Comparison of ENCODE assay signal across 13 cellular contexts in the genomic region with DNA sequence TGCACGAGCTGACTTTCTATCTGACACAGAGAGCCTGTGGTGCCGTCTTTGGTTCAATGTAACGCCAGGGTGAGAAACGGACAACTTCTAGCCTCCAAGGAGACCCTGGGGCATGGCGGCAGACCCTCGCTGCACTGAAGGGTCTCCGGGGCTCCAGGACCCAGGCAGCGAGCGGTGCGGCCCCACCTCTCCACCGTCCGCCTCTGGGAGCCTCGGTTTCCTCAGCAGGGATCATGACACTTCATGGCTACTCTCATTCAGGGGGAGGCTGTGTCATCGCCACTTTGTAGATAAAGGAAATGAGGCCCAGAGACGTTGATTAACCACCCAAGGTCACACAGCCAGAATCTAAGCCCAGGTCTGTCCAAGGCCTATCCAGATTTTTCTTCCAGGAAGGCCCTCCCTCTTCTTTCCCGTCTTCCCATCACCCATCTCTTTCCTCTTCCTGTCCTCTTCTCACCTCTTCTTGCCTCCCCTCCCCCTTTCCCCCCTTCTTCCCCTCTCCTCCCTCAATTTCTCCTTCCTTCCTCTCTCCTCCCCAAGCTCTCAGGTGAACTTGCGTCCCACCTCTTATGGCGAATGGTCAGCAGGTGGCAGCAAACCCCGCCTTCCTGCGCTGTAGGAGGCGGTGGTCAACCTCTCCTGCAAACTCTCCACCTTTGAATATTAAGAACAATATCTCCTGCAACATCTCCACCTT.
A peak's percentile ranks its signal among the peaks of the same experiment; 100 is the strongest.
DNase-seq lines count a peak whose midpoint lies in the region; ATAC-seq, FAIRE-seq and TF ChIP-seq lines count a peak whose summit lies in the region.
"Had no signal": no experiment of that assay in that cellular context is flagged by ENCODE, and none has a peak within 500 bp of the region (broad histone marks: within the 10 kb centered on the region; RNA-seq: fewer than 3 reads in every experiment).

No MANE protein-coding gene starts in this region.

- no peak for FAIRE-seq in H54 (lab: Jason Lieb, UNC)
- FAIRE-seq: TTC549 had no signal

- H3K36me3 ChIP-seq in BE2C (no peaks in the 10 kb centered on the region), GM06990 (ENCODE audit: control insufficient read depth, insufficient read depth, low read length) (no peaks in the 10 kb centered on the region), RWPE2 (ENCODE audit: low read depth) (no peaks in the 10 kb centered on the region), suprapubic skin (no peaks in the 10 kb centered on the region)
- H3K36me3 ChIP-seq: MG63 had no signal

- TF ChIP-seq CTCF in BE2C (IDR thresholded peaks at IDR 0.05; ENCODE audit: low read depth, low read length) (peak; percentile 56), GM06990 (IDR thresholded peaks at IDR 0.05; ENCODE audit: insufficient read depth, low read length, poor library complexity, severe bottlenecking) (peak; percentile 46), RWPE2 (IDR thresholded peaks at IDR 0.05; ENCODE audit: poor library complexity, severe bottlenecking) (peak; percentile 70), suprapubic skin (IDR thresholded peaks at IDR 0.05) (no peak)

- no peaks in the 10 kb centered on the region for H3K4me1 ChIP-seq in BE2C
- H3K4me1 ChIP-seq in RWPE2 (ENCODE audit: insufficient read depth, poor library complexity, severe bottlenecking): no peaks in the 10 kb centered on the region
- no peaks in the 10 kb centered on the region for H3K4me1 ChIP-seq in suprapubic skin

- no peak for TF ChIP-seq POLR2A in H54 (IDR thresholded peaks at IDR 0.05; ENCODE audit: low read depth, low read length)
- no peak for TF ChIP-seq POLR2A in suprapubic skin (IDR thresholded peaks at IDR 0.05)

- ATAC-seq in RWPE2 (ENCODE audit: low read depth) (peak; percentile 85), HG03571 (IDR thresholded peaks at IDR 0.05; ENCODE audit: unreplicated experiment) (no peak), GM21360 (IDR thresholded peaks at IDR 0.05; ENCODE audit: unreplicated experiment) (no peak)
- ATAC-seq: activated T-cell treated with anti-CD3 and anti-CD28 coated beads, Interleukin-2, amount 50 U/mL, for 72 hours had no signal

- H3K27ac ChIP-seq in RWPE2 (ENCODE audit: poor library complexity, severe bottlenecking) (no peak overlapping the region), suprapubic skin (no peak overlapping the region)

- H3K9me3 ChIP-seq in BE2C (no peaks in the 10 kb centered on the region), RWPE2 (ENCODE audit: severe bottlenecking) (peaks cover under 1% of the 10 kb centered on the region), suprapubic skin (no peaks in the 10 kb centered on the region)
- H3K9me3 ChIP-seq: MG63 had no signal

- WGBS in suprapubic skin: 32% methylated on average over 9 of the region's 21 CpGs

- DNase-seq in BE2C: no peak
- DNase-seq in GM06990 (ENCODE audit: extremely low read depth, insufficient read length): no peak
- no peak for DNase-seq in RWPE2 (ENCODE audit: low spot score)
- DNase-seq in kidney tubule cell (ENCODE audit: low spot score): peak; percentile 25
- no peak for DNase-seq in H54 (ENCODE audit: insufficient read length, low spot score)
- DNase-seq in suprapubic skin (ENCODE audit: low spot score in 2 of 2): no peak
- DNase-seq: activated T-cell treated with anti-CD3 and anti-CD28 coated beads, Interleukin-2, amount 50 U/mL, for 72 hours; DMS153; MG63; stimulated activated CD4-positive, alpha-beta T cell treated with anti-CD3 and anti-CD28 coated beads, Interleukin-2, amount 100 ng/mL, for 48 hours had no signal

- H3K4me3 ChIP-seq in BE2C (ENCODE audit: low read depth, low read length) (no peak overlapping the region), GM06990 (replicated peaks; ENCODE audit: low read depth, low read length) (no peak overlapping the region), RWPE2 (ENCODE audit: severe bottlenecking) (no peak overlapping the region), suprapubic skin (no peak overlapping the region)
- H3K4me3 ChIP-seq: MG63 had no signal

- peaks cover 9% of the 10 kb centered on the region for H3K27me3 ChIP-seq in BE2C
- H3K27me3 ChIP-seq in GM06990 (replicated peaks; ENCODE audit: control insufficient read depth, insufficient read depth, low read length): no peaks in the 10 kb centered on the region
- H3K27me3 ChIP-seq in RWPE2 (ENCODE audit: insufficient read depth, poor library complexity, severe bottlenecking): peaks cover 19% of the 10 kb centered on the region
- H3K27me3 ChIP-seq in suprapubic skin: peaks cover 20% of the 10 kb centered on the region
- H3K27me3 ChIP-seq: MG63 had no signal

- TF ChIP-seq EP300 in suprapubic skin (IDR thresholded peaks at IDR 0.05): no peak

Comparison
In these comparisons a context has a peak if more than half of its experiments do, and no peak if none do; other contexts are left out.
1. CTCF ChIP-seq: peak in BE2C (single experiment), GM06990 (single experiment) and RWPE2 (single experiment); none in suprapubic skin (0 of 2).